In the genomic region with DNA sequence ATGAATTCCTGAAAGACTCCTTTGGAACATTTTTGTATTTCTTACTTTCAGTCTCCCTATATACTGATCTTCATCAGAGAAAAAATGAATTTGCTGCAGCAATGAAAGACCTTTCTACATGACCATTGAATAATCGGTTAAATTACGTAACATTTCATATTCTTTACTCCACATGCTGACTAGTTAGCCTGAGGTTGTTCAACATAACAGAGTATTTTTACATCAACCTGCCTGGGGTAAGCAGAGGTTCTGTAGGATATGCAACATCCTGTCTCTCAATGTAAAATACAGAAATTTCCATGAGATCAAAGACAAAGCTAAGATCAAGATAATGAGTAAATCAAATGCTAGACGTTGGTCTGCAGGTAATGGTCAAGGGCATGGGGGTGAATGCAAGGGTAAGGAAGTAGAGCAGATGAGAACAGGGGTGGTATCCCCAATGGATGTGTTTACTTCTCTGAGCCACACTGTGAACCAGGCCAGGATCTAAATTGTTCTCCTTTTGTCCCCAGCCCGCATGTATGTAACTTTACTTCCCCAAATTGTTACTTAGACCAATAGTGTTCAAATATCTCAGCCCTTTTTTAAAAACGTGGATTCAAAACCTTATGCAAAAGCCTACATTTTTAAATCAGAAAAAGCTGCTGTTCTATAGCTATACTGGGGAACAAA, we compare ENCODE assay signal across 3 cellular contexts.
TF ChIP-seq lines count a peak whose summit lies in the region.

No MANE protein-coding gene starts in this region.

TF ChIP-seq in IMR-90, 13 proteins besides CTCF, POLR2A, EP300 and RAD21:
- TF ChIP-seq CEBPB (IDR thresholded peaks at IDR 0.05; ENCODE audit: low read depth, low read length) (peak; percentile 51), CHD1 (IDR thresholded peaks at IDR 0.05; ENCODE audit: low read depth, low read length) (no peak), BHLHE40 (IDR thresholded peaks at IDR 0.05; ENCODE audit: low read depth, low read length) (no peak)

TF ChIP-seq in HepG2, 621 proteins besides CTCF, POLR2A, EP300 and RAD21:
- TF ChIP-seq ZNF224 (CRISPR knock-in tag; IDR thresholded peaks at IDR 0.05) (no peak), ISX (CRISPR knock-in tag; conservative IDR thresholded peaks at IDR 0.05) (no peak), CEBPB (IDR thresholded peaks at IDR 0.05; ENCODE audit: borderline replicate concordance, low read depth, low read length) (peak; percentile 40; the same call in 1 of the 2 replicates), GTF3A (CRISPR knock-in tag; conservative IDR thresholded peaks at IDR 0.05) (no peak)

TF ChIP-seq in SK-N-SH treated with all-trans-retinoic acid at 6 μM for 48 hours, 23 proteins besides CTCF, POLR2A, EP300 and RAD21:
- TF ChIP-seq RARB (CRISPR knock-in tag; IDR thresholded peaks at IDR 0.05) (no peak), TCF4 (CRISPR knock-in tag; IDR thresholded peaks at IDR 0.05; ENCODE audit: borderline replicate concordance) (no peak), ZNF8 (CRISPR knock-in tag; IDR thresholded peaks at IDR 0.05) (no peak), ZFP3 (CRISPR knock-in tag; IDR thresholded peaks at IDR 0.05) (no peak), ARNTL (CRISPR knock-in tag; IDR thresholded peaks at IDR 0.05; ENCODE audit: borderline replicate concordance, low read depth) (no peak), OSR1 (CRISPR knock-in tag; IDR thresholded peaks at IDR 0.05) (no peak), ZNF70 (CRISPR knock-in tag; IDR thresholded peaks at IDR 0.05) (no peak)
- TF ChIP-seq, protein P1, sequence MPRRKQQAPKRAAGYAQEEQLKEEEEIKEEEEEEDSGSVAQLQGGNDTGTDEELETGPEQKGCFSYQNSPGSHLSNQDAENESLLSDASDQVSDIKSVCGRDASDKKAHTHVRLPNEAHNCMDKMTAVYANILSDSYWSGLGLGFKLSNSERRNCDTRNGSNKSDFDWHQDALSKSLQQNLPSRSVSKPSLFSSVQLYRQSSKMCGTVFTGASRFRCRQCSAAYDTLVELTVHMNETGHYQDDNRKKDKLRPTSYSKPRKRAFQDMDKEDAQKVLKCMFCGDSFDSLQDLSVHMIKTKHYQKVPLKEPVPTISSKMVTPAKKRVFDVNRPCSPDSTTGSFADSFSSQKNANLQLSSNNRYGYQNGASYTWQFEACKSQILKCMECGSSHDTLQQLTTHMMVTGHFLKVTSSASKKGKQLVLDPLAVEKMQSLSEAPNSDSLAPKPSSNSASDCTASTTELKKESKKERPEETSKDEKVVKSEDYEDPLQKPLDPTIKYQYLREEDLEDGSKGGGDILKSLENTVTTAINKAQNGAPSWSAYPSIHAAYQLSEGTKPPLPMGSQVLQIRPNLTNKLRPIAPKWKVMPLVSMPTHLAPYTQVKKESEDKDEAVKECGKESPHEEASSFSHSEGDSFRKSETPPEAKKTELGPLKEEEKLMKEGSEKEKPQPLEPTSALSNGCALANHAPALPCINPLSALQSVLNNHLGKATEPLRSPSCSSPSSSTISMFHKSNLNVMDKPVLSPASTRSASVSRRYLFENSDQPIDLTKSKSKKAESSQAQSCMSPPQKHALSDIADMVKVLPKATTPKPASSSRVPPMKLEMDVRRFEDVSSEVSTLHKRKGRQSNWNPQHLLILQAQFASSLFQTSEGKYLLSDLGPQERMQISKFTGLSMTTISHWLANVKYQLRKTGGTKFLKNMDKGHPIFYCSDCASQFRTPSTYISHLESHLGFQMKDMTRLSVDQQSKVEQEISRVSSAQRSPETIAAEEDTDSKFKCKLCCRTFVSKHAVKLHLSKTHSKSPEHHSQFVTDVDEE (CRISPR knock-in tag; IDR thresholded peaks at IDR 0.05): no peak
- TF ChIP-seq, protein P2, sequence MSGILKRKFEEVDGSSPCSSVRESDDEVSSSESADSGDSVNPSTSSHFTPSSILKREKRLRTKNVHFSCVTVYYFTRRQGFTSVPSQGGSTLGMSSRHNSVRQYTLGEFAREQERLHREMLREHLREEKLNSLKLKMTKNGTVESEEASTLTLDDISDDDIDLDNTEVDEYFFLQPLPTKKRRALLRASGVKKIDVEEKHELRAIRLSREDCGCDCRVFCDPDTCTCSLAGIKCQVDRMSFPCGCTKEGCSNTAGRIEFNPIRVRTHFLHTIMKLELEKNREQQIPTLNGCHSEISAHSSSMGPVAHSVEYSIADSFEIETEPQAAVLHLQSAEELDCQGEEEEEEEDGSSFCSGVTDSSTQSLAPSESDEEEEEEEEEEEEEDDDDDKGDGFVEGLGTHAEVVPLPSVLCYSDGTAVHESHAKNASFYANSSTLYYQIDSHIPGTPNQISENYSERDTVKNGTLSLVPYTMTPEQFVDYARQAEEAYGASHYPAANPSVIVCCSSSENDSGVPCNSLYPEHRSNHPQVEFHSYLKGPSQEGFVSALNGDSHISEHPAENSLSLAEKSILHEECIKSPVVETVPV (CRISPR knock-in tag; IDR thresholded peaks at IDR 0.05): no peak
- TF ChIP-seq, protein P3, sequence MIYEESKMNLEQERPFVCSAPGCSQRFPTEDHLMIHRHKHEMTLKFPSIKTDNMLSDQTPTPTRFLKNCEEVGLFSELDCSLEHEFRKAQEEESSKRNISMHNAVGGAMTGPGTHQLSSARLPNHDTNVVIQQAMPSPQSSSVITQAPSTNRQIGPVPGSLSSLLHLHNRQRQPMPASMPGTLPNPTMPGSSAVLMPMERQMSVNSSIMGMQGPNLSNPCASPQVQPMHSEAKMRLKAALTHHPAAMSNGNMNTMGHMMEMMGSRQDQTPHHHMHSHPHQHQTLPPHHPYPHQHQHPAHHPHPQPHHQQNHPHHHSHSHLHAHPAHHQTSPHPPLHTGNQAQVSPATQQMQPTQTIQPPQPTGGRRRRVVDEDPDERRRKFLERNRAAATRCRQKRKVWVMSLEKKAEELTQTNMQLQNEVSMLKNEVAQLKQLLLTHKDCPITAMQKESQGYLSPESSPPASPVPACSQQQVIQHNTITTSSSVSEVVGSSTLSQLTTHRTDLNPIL (CRISPR knock-in tag; IDR thresholded peaks at IDR 0.05; ENCODE audit: low read depth): no peak
